8 cellular contexts compared by ENCODE assay signal in the genomic region with DNA sequence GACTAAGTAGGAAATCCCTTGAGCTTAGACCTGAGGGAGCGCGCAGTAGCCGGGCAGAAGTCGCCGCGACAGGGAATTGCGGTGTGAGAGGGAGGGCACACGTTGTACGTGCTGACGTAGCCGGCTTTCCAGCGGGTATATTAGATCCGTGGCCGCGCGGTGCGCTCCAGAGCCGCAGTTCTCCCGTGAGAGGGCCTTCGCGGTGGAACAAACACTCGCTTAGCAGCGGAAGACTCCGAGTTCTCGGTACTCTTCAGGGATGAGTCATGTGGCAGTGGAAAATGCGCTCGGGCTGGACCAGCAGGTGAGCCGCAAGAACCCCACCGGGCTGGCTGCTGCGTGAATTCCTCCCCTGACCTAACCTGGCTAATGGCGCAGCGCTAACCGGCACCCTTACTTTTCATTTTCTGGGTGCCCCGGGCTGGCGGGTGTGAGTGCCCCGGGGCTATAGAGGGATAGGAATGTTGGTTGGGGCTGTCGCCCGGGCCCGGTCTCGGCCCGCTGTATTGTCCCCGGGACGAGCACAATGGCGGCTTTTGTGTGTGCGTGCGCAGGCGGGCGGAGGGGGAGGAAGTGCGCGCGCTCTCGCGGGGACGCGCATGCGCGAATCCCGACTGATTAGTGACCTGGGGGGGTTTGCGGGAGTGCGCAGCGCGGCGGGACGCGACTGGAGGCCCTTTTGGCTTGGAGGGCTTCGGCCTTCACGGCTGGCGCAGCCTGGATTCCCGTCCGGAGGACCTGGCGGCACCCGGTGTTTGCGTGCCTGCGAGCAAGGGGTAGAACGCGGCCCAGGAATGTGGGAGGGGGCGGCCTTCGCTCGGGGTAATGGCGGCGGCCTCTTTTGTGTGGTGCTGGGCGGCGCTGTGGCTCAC. TPM values are rescaled to one million over a fixed set of nuclear protein-coding genes. Genes with fewer than 3 reads are reported as not detected.
DNase-seq lines count a peak whose midpoint lies in the region; ATAC-seq lines count a peak whose summit lies in the region.

A gene (plus strand): TSS at position 169 of the 872 bp plus-strand sequence. CDS start 91 bp downstream, at position 260.

- peaks cover 10 to 64% (median 34%) of the 10 kb centered on the region in 4 donors for H3K4me1 Mint-ChIP-seq in CD4-positive, CD25-positive, alpha-beta regulatory T cell

- peak within 1 kb of the TSS; percentile 99 to 100 (median 100) for H3K27ac Mint-ChIP-seq in CD4-positive, CD25-positive, alpha-beta regulatory T cell

- peak within 1 kb of the TSS; percentile 100 for H3K27ac ChIP-seq in CD4-positive, CD25-positive, alpha-beta regulatory T cell (ENCODE audit: insufficient read depth, low read length, poor library complexity, severe bottlenecking)

- H3K36me3 ChIP-seq in CD4-positive, CD25-positive, alpha-beta regulatory T cell (ENCODE audit: control insufficient read depth, insufficient read depth, low read length), result peaks cover 19% of the 10 kb centered on the region

- no peaks in the 10 kb centered on the region for H3K9me3 ChIP-seq in CD4-positive, CD25-positive, alpha-beta regulatory T cell (ENCODE audit: control insufficient read depth in 2 of 2, low read length in 2 of 2)

- peaks cover 44% of the 10 kb centered on the region for H3K4me1 ChIP-seq in CD4-positive, CD25-positive, alpha-beta regulatory T cell (ENCODE audit: control insufficient read depth, insufficient read depth, low read length, poor library complexity, severe bottlenecking)

- in situ Hi-C loops in endometrial microvascular endothelial cells (cut with HindIII; ENCODE audit: inconsistent ontology term, low pct_unique_long_range_greater_than_20kb, low sequenced_read_pairs), result no loop called here

- peak; percentile 62 to 70 for ATAC-seq in CD4-positive, CD25-positive, alpha-beta regulatory T cell (ENCODE audit: low read depth in 2 of 2)
- ATAC-seq in GM19395 (IDR thresholded peaks at IDR 0.05; ENCODE audit: unreplicated experiment) (peak; percentile 58), HG03571 (IDR thresholded peaks at IDR 0.05; ENCODE audit: unreplicated experiment) (peak; percentile 39)

- no peaks in the 10 kb centered on the region for H3K27me3 ChIP-seq in CD4-positive, CD25-positive, alpha-beta regulatory T cell (ENCODE audit: control insufficient read depth, insufficient read depth, low read length)

- peak; percentile 73 to 95 (median 93) for DNase-seq in CD4-positive, CD25-positive, alpha-beta regulatory T cell
- DNase-seq in NOMO-1 (lab: John Stamatoyannopoulos, UW; ENCODE audit: unreplicated experiment in 2 of 2), result peak; percentile 84 to 93
- peak; percentile 68 for DNase-seq in activated CD8-positive, alpha-beta memory T cell treated with anti-CD3 and anti-CD28 coated beads, Interleukin-2, amount 50 U/mL, for 24 hours (ENCODE audit: extremely low read depth)
- DNase-seq in midbrain (lab: John Stamatoyannopoulos, UW), result peak; percentile 94
- DNase-seq in stimulated activated CD8-positive, alpha-beta memory T cell treated with anti-CD3 and anti-CD28 coated beads, Interleukin-2, amount 100 ng/mL, for 1 hour (ENCODE audit: low read depth in 2 of 2), result peak; percentile 75 to 85

- peaks cover 0 to 6% (median 0%) of the 10 kb centered on the region in 7 donors for H3K9me3 Mint-ChIP-seq in CD4-positive, CD25-positive, alpha-beta regulatory T cell

- peaks cover 9% of the 10 kb centered on the region for H3K27me3 Mint-ChIP-seq in CD4-positive, CD25-positive, alpha-beta regulatory T cell

- peak within 1 kb of the TSS; percentile 98 for H3K4me3 ChIP-seq in CD4-positive, CD25-positive, alpha-beta regulatory T cell (ENCODE audit: low read depth, low read length)

- H3K36me3 Mint-ChIP-seq in CD4-positive, CD25-positive, alpha-beta regulatory T cell, result peaks cover 24% of the 10 kb centered on the region

- peak within 1 kb of the TSS; percentile 96 to 100 (median 100) for H3K4me3 Mint-ChIP-seq in CD4-positive, CD25-positive, alpha-beta regulatory T cell

RNA-seq across cellular contexts. Expression of the gene that starts here (rescaled TPM):
- total RNA-seq in CD4-positive, CD25-positive, alpha-beta regulatory T cell, result 1,169 TPM
- polyA plus RNA-seq in CD4-positive, CD25-positive, alpha-beta regulatory T cell, result 100 to 1,000 TPM; 133 to 210 (median 177) TPM
- 242 TPM for total RNA-seq in endometrial microvascular endothelial cells (ENCODE audit: inconsistent ontology term)

Comparison
In these comparisons a context has a peak if more than half of its experiments do, and no peak if none do; other contexts are left out.
1. Peak in every context shown above with its lines: DNase-seq, ATAC-seq, H3K4me3 ChIP-seq and H3K27ac ChIP-seq.